ENCODE assay signal across 8 cellular contexts in genomic region chr4:473575-474457, GRCh38. TPM values are rescaled to one million over a fixed set of nuclear protein-coding genes. Genes with fewer than 3 reads are reported as not detected.
DNase-seq lines count a peak whose midpoint lies in the region; ATAC-seq and FAIRE-seq lines count a peak whose summit lies in the region.

No MANE protein-coding gene starts in this region.

- ATAC-seq in GM21717 (IDR thresholded peaks at IDR 0.05; ENCODE audit: unreplicated experiment): peak; percentile 100
- ATAC-seq in activated T-helper 17 cell treated with anti-CD3 and anti-CD28 coated beads, Interleukin-2, amount 50 U/mL, for 72 hours (replicated peaks): peak; percentile 100
- peak; percentile 95 to 98 for ATAC-seq in naive thymus-derived CD8-positive, alpha-beta T cell
- ATAC-seq in stimulated activated naive B cell treated with anti-CD40 and anti-IgM and Interleukin-4, amounts not matched to agents 10 μg/mL and 1 μg/mL and 100 μg/mL, for 72 hours (replicated peaks): peak; percentile 98

- no peaks in the 10 kb centered on the region for H3K27me3 Mint-ChIP-seq in activated T-helper 17 cell treated with anti-CD3 and anti-CD28 coated beads, Interleukin-2, amount 50 U/mL, for 72 hours
- no peaks in the 10 kb centered on the region for H3K27me3 Mint-ChIP-seq in naive thymus-derived CD8-positive, alpha-beta T cell
- H3K27me3 Mint-ChIP-seq in stimulated activated naive B cell treated with anti-CD40 and anti-IgM and Interleukin-4, amounts not matched to agents 10 μg/mL and 1 μg/mL and 100 μg/mL, for 72 hours: no peaks in the 10 kb centered on the region

- peaks cover 50% of the 10 kb centered on the region for H3K36me3 Mint-ChIP-seq in activated T-helper 17 cell treated with anti-CD3 and anti-CD28 coated beads, Interleukin-2, amount 50 U/mL, for 72 hours (ENCODE audit: low read depth)
- H3K36me3 Mint-ChIP-seq in naive thymus-derived CD8-positive, alpha-beta T cell: peaks cover 44 to 68% (median 57%) of the 10 kb centered on the region in 3 donors
- H3K36me3 Mint-ChIP-seq in stimulated activated naive B cell treated with anti-CD40 and anti-IgM and Interleukin-4, amounts not matched to agents 10 μg/mL and 1 μg/mL and 100 μg/mL, for 72 hours: peaks cover 43 to 70% of the 10 kb centered on the region in 2 donors

- H3K9me3 Mint-ChIP-seq in activated T-helper 17 cell treated with anti-CD3 and anti-CD28 coated beads, Interleukin-2, amount 50 U/mL, for 72 hours: peaks cover 27% of the 10 kb centered on the region
- H3K9me3 Mint-ChIP-seq in naive thymus-derived CD8-positive, alpha-beta T cell: peaks cover 0 to 88% (median 45%) of the 10 kb centered on the region in 9 donors
- peaks cover 19 to 30% of the 10 kb centered on the region in 2 donors for H3K9me3 Mint-ChIP-seq in stimulated activated naive B cell treated with anti-CD40 and anti-IgM and Interleukin-4, amounts not matched to agents 10 μg/mL and 1 μg/mL and 100 μg/mL, for 72 hours

- DNase-seq in DMS53 (lab: John Stamatoyannopoulos, UW) (peak; percentile 100), RCC 7860 (ENCODE audit: low spot score) (peak; percentile 97), fibroblast of peridontal ligament (ENCODE audit: extremely low read depth) (peak; percentile 100)
- DNase-seq in Jurkat, Clone E6-1 (ENCODE audit: low read depth, low spot score): peak; percentile 99
- DNase-seq in naive thymus-derived CD8-positive, alpha-beta T cell: peak; percentile 71 to 97 (median 96)
- DNase-seq in stimulated activated naive B cell treated with anti-CD40 and anti-IgM and Interleukin-4, amounts not matched to agents 10 μg/mL and 1 μg/mL and 100 μg/mL, for 72 hours: peak; percentile 97

- H3K4me3 Mint-ChIP-seq in activated T-helper 17 cell treated with anti-CD3 and anti-CD28 coated beads, Interleukin-2, amount 50 U/mL, for 72 hours: peak overlapping the region; percentile 99
- peak overlapping the region; percentile 82 to 100 (median 99) for H3K4me3 Mint-ChIP-seq in naive thymus-derived CD8-positive, alpha-beta T cell
- peak overlapping the region; percentile 99 to 100 for H3K4me3 Mint-ChIP-seq in stimulated activated naive B cell treated with anti-CD40 and anti-IgM and Interleukin-4, amounts not matched to agents 10 μg/mL and 1 μg/mL and 100 μg/mL, for 72 hours

- POLR2A ChIA-PET in naive thymus-derived CD8-positive, alpha-beta T cell (lab: Charles Lee): interaction anchor here (0.5 to 3.0 kb wide), 18 partner anchors 9 to 421 kb away, joined by 3 to 46 read pairs (median 5); partner anchors contain the start of genes ATP5ME, MYL5, PIGG and ZNF141

- H3K4me1 Mint-ChIP-seq in activated T-helper 17 cell treated with anti-CD3 and anti-CD28 coated beads, Interleukin-2, amount 50 U/mL, for 72 hours: peaks cover 20% of the 10 kb centered on the region
- peaks cover 18 to 54% (median 22%) of the 10 kb centered on the region in 4 donors for H3K4me1 Mint-ChIP-seq in naive thymus-derived CD8-positive, alpha-beta T cell
- H3K4me1 Mint-ChIP-seq in stimulated activated naive B cell treated with anti-CD40 and anti-IgM and Interleukin-4, amounts not matched to agents 10 μg/mL and 1 μg/mL and 100 μg/mL, for 72 hours: peaks cover 31 to 48% of the 10 kb centered on the region in 2 donors

- peak; percentile 94 for FAIRE-seq in RCC 7860 (lab: Jason Lieb, UNC)

- H3K4me3 ChIP-seq in Jurkat, Clone E6-1 (ENCODE audit: low read length): peak overlapping the region; percentile 70

- H3K27ac Mint-ChIP-seq in activated T-helper 17 cell treated with anti-CD3 and anti-CD28 coated beads, Interleukin-2, amount 50 U/mL, for 72 hours: peak overlapping the region; percentile 100
- peak overlapping the region; percentile 99 to 100 (median 99) for H3K27ac Mint-ChIP-seq in naive thymus-derived CD8-positive, alpha-beta T cell
- H3K27ac Mint-ChIP-seq in stimulated activated naive B cell treated with anti-CD40 and anti-IgM and Interleukin-4, amounts not matched to agents 10 μg/mL and 1 μg/mL and 100 μg/mL, for 72 hours: peak overlapping the region; percentile 100

RNA-seq across cellular contexts. Expression of gene ZNF721, which starts 25.1 kb away (rescaled TPM):
- polyA plus RNA-seq in Jurkat, Clone E6-1 (2012; ENCODE audit: insufficient read depth, insufficient read length): 25.1 TPM
- total RNA-seq in activated T-helper 17 cell treated with anti-CD3 and anti-CD28 coated beads, Interleukin-2, amount 50 U/mL, for 72 hours: 10 to 100 TPM; 23.4 to 35.4 TPM
- total RNA-seq in naive thymus-derived CD8-positive, alpha-beta T cell: 10 to 100 TPM; 71.6 to 72.6 TPM
- polyA plus RNA-seq in naive thymus-derived CD8-positive, alpha-beta T cell: 10 to 100 TPM; 44.7 to 46.1 (median 45.6) TPM

RNA-seq across cellular contexts. Expression of gene PIGG, which starts 25.2 kb away (rescaled TPM):
- polyA plus RNA-seq in Jurkat, Clone E6-1 (2012; ENCODE audit: insufficient read depth, insufficient read length): 30.2 TPM
- 10 to 100 TPM; 50.7 to 66.9 TPM for total RNA-seq in activated T-helper 17 cell treated with anti-CD3 and anti-CD28 coated beads, Interleukin-2, amount 50 U/mL, for 72 hours
- total RNA-seq in naive thymus-derived CD8-positive, alpha-beta T cell: 100 to 1,000 TPM; 117 to 121 TPM
- 10 to 100 TPM; 20.9 to 25.7 (median 25.4) TPM for polyA plus RNA-seq in naive thymus-derived CD8-positive, alpha-beta T cell

Comparison
In these comparisons a context has a peak if more than half of its experiments do, and no peak if none do; other contexts are left out.
1. Peak in every context shown above with its lines: DNase-seq, ATAC-seq and H3K4me3 ChIP-seq.